ENCODE assay signal across 8 cellular contexts in the genomic region with DNA sequence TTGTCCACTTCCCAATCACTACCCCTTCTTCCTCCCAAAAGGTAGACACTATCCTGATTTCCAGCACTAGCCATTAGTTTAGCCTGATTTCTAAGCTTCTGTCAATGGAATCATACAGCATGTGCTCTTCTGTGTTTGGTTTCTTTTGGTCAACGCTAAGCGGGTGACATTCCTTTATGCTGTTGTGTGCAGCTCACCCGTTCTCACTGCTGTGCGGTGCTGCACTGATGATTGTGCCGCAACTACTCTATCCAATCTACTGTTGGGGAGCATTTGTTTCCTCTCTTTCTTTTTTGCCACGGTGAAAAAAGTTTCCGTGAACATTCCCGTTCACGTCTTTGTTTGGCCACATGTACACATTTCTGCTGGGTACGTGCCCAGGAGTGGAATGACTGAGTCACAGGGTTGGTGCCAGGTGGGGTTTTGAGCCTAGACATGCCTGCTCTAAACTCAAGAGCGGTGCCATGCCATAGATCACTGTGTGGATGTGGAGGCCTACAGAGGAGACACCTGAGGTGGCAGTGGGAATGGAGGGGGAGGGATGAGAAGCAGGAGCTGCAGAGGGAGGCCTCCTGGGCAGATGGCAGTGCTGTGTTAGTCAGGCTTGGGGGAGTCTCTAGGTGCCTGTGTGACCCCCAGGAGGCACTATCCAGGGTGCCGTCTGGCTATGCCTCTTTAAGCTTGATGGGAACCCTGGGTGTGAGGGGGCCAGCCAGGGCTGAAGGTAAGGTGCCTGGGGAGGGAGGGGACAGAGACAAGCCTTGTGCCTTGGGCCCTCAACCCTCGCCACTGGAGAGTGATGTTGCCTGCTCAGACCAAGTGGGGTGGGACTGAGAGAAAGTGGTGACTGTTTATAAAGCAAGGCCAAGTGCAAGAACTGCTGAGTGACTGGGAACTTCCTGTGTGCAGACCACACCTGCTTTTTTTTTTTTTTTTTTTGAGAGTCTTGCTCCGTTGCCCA. TPM values are rescaled to one million over a fixed set of nuclear protein-coding genes. Genes with fewer than 3 reads are reported as not detected.
A peak's percentile ranks its signal among the peaks of the same experiment; 100 is the strongest.
DNase-seq lines count a peak whose midpoint lies in the region; ATAC-seq and TF ChIP-seq lines count a peak whose summit lies in the region.

No MANE protein-coding gene starts in this region.

- H3K27me3 ChIP-seq in esophagus squamous epithelium = no peaks in the 10 kb centered on the region

- 53 to 63% methylated on average over 11 to 12 of the region's 14 CpGs for WGBS in esophagus squamous epithelium, 2 donors
- 63% methylated on average over 14 of the region's 14 CpGs for WGBS in lower leg skin, 2 donors

- H3K4me3 Mint-ChIP-seq in IgD-negative memory B cell = peak overlapping the region in 2 of 4 donors; percentile 60 to 83

- DNase-seq in Caki2 (ENCODE audit: low read depth) (peak; percentile 39), esophagus squamous epithelium (lab: John Stamatoyannopoulos, UW) (no peak), cortex of kidney (lab: John Stamatoyannopoulos, UW) (no peak), NCI-H524 treated with DMSO at 0.1 percent for 48 hours (lab: John Stamatoyannopoulos, UW) (no peak), lower leg skin (ENCODE audit: low spot score in 2 of 2) (no peak)
- DNase-seq in stimulated activated CD8-positive, alpha-beta memory T cell treated with anti-CD3 and anti-CD28 coated beads, Interleukin-4, amount 100 ng/mL, for 48 hours = no peak

- no peaks in the 10 kb centered on the region for H3K36me3 Mint-ChIP-seq in IgD-negative memory B cell

- in situ Hi-C loops in Caki2 (cut with HindIII; ENCODE audit: low pct_unique_long_range_greater_than_20kb, low sequenced_read_pairs) = no loop called here

- intact Hi-C loops in esophagus squamous epithelium (cut with DNase I) = no loop called here
- intact Hi-C loops in lower leg skin (cut with DNase I; ENCODE audit: low total_unique reads) = no loop called here

- peaks cover 20 to 53% (median 43%) of the 10 kb centered on the region in 3 donors for H3K4me1 ChIP-seq in esophagus squamous epithelium

- peak; percentile 62 for ATAC-seq in GM21515 (IDR thresholded peaks at IDR 0.05; ENCODE audit: unreplicated experiment)

- peak overlapping the region in 2 of 3 donors; percentile 5 to 36 for H3K27ac Mint-ChIP-seq in IgD-negative memory B cell

- H3K27ac ChIP-seq in esophagus squamous epithelium = peak overlapping the region in 3 of 4 donors; percentile 60 to 66 (median 61)

- no peaks in the 10 kb centered on the region for H3K9me3 Mint-ChIP-seq in IgD-negative memory B cell

- H3K9me3 ChIP-seq in esophagus squamous epithelium = no peaks in the 10 kb centered on the region

- TF ChIP-seq POLR2A in esophagus squamous epithelium (IDR thresholded peaks at IDR 0.05) (no peak), lower leg skin (IDR thresholded peaks at IDR 0.05) (no peak)

- H3K36me3 ChIP-seq in esophagus squamous epithelium = no peaks in the 10 kb centered on the region

- peaks cover 3% of the 10 kb centered on the region for H3K27me3 Mint-ChIP-seq in IgD-negative memory B cell

- no peak for TF ChIP-seq CTCF in esophagus squamous epithelium (IDR thresholded peaks at IDR 0.05)
- TF ChIP-seq CTCF in lower leg skin (IDR thresholded peaks at IDR 0.05) = no peak

- H3K4me1 Mint-ChIP-seq in IgD-negative memory B cell = peaks cover 27 to 33% (median 31%) of the 10 kb centered on the region in 3 donors

- H3K4me3 ChIP-seq in esophagus squamous epithelium (no peak overlapping the region), lower leg skin (ENCODE audit: low read depth, poor library complexity, severe bottlenecking) (no peak overlapping the region)

RNA-seq across cellular contexts. Expression of a gene that starts 11.4 kb away (rescaled TPM):
- 8.5 and 9.3 TPM in 2 replicates for total RNA-seq in Caki2 (2014; rRNA removed; shearing (Covaris generic); ENCODE audit: low replicate concordance)
- 1.5 TPM for polyA plus RNA-seq in IgD-negative memory B cell
- total RNA-seq in esophagus squamous epithelium (1 to 10 TPM in 2 of 4 donors, under 1 TPM in 2; 0.57 to 6.5 (median 1.7) TPM), lower leg skin (10 to 100 TPM; 12.6 to 35.4 (median 17.6) TPM)
